ENCODE assay signal across 24 cellular contexts in the genomic region with DNA sequence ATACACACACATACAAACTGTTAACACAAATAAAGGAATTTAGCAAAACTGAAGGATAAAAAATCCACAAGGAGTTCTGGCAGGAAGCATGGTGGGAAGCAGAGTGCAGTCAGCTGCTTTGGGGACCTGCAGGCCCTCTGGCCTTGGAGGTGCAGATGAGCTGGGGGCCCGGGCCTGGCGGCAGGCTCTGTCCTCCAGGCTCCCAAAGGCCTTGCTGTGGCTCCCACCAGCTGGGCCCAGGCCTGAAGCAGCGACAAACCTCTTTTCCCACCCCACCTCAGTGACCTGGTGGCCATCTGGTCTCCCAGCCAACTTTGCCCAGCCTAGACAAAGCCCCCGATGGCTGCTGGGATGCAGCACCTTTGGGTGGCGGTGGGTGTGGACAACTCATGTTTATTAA.
"Had no signal": no experiment of that assay in that cellular context is flagged by ENCODE, and none has a peak within 500 bp of the region (broad histone marks: within the 10 kb centered on the region; RNA-seq: fewer than 3 reads in every experiment).

No MANE protein-coding gene starts in this region.

- H3K27me3 ChIP-seq: colonic mucosa, dorsolateral prefrontal cortex, esophagus muscularis mucosa, esophagus squamous epithelium, foreskin keratinocyte, gastrocnemius medialis, gastroesophageal sphincter, heart left ventricle, heart right ventricle had no signal

- H3K36me3 ChIP-seq: colonic mucosa, esophagus muscularis mucosa, esophagus squamous epithelium, gastrocnemius medialis, gastroesophageal sphincter, heart left ventricle, heart right ventricle had no signal

- ATAC-seq: effector memory CD8-positive, alpha-beta T cell; esophagus mucosa; foreskin keratinocyte; gastrocnemius medialis; gastroesophageal sphincter; heart left ventricle; heart right ventricle had no signal

- H3K9me3 ChIP-seq: colonic mucosa, esophagus muscularis mucosa, esophagus squamous epithelium, gastrocnemius medialis, gastroesophageal sphincter, heart left ventricle, heart right ventricle had no signal

- H3K27ac ChIP-seq: colonic mucosa, coronary artery, dorsolateral prefrontal cortex, epithelial cell of prostate, esophagus muscularis mucosa, esophagus squamous epithelium, foreskin keratinocyte, gastrocnemius medialis, gastroesophageal sphincter, heart left ventricle, heart right ventricle had no signal

- H3K4me3 ChIP-seq: colonic mucosa, coronary artery, dorsolateral prefrontal cortex, esophagus muscularis mucosa, esophagus squamous epithelium, gastrocnemius medialis, gastroesophageal sphincter, heart left ventricle, heart right ventricle had no signal

- H3K4me1 ChIP-seq: colonic mucosa, esophagus muscularis mucosa, esophagus squamous epithelium, foreskin keratinocyte, gastrocnemius medialis, gastroesophageal sphincter, heart right ventricle had no signal

- DNase-seq: colonic mucosa; cortex of kidney; dermis blood vessel endothelial cell; dorsolateral prefrontal cortex; effector CD4-positive, alpha-beta T cell; effector CD8-positive, alpha-beta T cell; effector memory CD4-positive, alpha-beta T cell; effector memory CD8-positive, alpha-beta T cell; endodermal cell; erythroblast; esophagus squamous epithelium; foreskin fibroblast; foreskin keratinocyte; foreskin melanocyte; gastrocnemius medialis; glutamatergic neuron; head of caudate nucleus; heart left ventricle; heart right ventricle had no signal
